Comparison of ENCODE assay signal across 8 cellular contexts in the genomic region with DNA sequence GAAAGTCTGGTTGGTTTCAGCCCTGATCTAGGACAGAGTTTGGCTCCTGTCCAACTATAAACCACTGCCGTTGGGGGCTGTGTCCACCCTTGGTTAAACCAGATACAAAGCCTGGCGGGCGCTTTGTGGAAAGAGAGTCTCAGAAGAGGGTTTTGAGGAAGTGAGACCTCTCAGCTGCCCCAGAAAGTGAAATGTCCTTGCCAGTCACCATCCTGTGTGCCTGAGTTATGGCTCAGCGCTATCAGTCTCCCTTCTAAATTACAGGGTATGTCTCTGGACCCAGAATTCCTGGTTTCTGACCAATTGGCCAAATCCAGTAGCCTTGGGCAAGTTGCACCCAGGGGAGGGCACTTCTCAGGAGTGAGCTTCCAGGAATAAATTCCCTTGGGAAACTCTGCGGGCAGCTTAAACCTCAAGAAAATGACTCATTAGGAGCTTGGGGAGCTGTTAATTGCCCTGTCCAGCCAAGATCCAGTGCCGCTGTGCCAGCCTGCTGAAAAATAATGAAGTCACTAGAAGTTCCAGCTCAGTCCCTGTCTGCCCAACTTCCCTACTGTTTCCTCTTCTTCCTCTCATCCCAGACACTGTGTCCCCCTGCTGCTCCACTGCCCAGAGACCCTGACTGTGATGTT.
DNase-seq lines count a peak whose midpoint lies in the region; ATAC-seq and TF ChIP-seq lines count a peak whose summit lies in the region.

No MANE protein-coding gene starts in this region.

- no peak overlapping the region for H3K4me3 Mint-ChIP-seq in osteocyte (ENCODE audit: unreplicated experiment)

- no peaks in the 10 kb centered on the region for H3K36me3 Mint-ChIP-seq in osteocyte (ENCODE audit: unreplicated experiment)

- H3K27ac ChIP-seq in effector memory CD4-positive, alpha-beta T cell (ENCODE audit: insufficient read depth, low read length, poor library complexity, severe bottlenecking) = no peak overlapping the region

- H3K4me1 ChIP-seq in effector memory CD4-positive, alpha-beta T cell (ENCODE audit: control insufficient read depth, insufficient read depth, low read length, poor library complexity, severe bottlenecking) = no peaks in the 10 kb centered on the region

- H3K4me3 ChIP-seq in effector memory CD4-positive, alpha-beta T cell (ENCODE audit: insufficient read depth, low read depth, low read length, poor library complexity, severe bottlenecking) = no peak overlapping the region

- H3K27me3 Mint-ChIP-seq in osteocyte (ENCODE audit: unreplicated experiment) = peaks cover 7% of the 10 kb centered on the region

- no peaks in the 10 kb centered on the region for H3K9me3 ChIP-seq in effector memory CD4-positive, alpha-beta T cell (ENCODE audit: control insufficient read depth, low read length)

- ATAC-seq in GM18502 (IDR thresholded peaks at IDR 0.05; ENCODE audit: poor library complexity, unreplicated experiment) (peak; percentile 61), HG03196 (IDR thresholded peaks at IDR 0.05; ENCODE audit: unreplicated experiment) (peak; percentile 77), HG03025 (IDR thresholded peaks at IDR 0.05; ENCODE audit: low FRiP score, unreplicated experiment) (no peak)

- H3K27ac Mint-ChIP-seq in osteocyte (ENCODE audit: unreplicated experiment) = peak overlapping the region; percentile 5

- DNase-seq in SKM-1 treated with dmso at 0.1 percent for 144 hours (lab: John Stamatoyannopoulos, UW; ENCODE audit: unreplicated experiment) (peak; percentile 78), osteocyte (ENCODE audit: extremely low spot score, unreplicated experiment) (no peak), amniotic stem cell (lab: John Stamatoyannopoulos, UW) (no peak), NCI-H2196 treated with DMSO at 0.1 percent for 48 hours (lab: John Stamatoyannopoulos, UW; ENCODE audit: unreplicated experiment) (no peak)
- no peak for DNase-seq in effector memory CD4-positive, alpha-beta T cell

- no peaks in the 10 kb centered on the region for H3K36me3 ChIP-seq in effector memory CD4-positive, alpha-beta T cell (ENCODE audit: control insufficient read depth, insufficient read depth, low read length)

- no peaks in the 10 kb centered on the region for H3K9me3 Mint-ChIP-seq in osteocyte (ENCODE audit: unreplicated experiment)

- H3K27me3 ChIP-seq in effector memory CD4-positive, alpha-beta T cell (replicated peaks; ENCODE audit: control insufficient read depth, insufficient read depth, low read length, poor library complexity, severe bottlenecking) = no peaks in the 10 kb centered on the region

- H3K4me1 Mint-ChIP-seq in osteocyte (ENCODE audit: unreplicated experiment) = peaks cover 10% of the 10 kb centered on the region

- TF ChIP-seq CTCF in osteocyte (IDR thresholded peaks at IDR 0.05) = no peak
